ENCODE assay signal across 8 cellular contexts in the genomic region with DNA sequence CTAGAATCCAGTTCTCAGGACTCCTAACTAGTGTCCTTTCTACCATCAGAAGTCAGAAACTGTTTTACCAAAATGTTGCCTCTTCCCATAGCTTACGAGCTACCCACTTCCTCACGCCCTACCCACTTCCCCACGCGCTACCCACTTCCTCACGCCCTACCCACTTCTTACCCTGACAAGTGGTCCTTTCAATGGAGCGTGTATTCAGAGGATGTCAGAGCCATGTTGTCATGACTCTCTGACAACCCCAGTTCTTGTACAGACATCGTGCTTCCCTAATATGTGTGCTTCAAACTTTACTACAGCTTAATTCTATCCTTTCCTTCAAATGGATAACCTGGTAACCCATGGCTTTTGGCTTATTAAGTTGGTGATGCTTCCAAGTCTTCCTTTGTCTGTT.
A peak's percentile ranks its signal among the peaks of the same experiment; 100 is the strongest.
DNase-seq lines count a peak whose midpoint lies in the region; ATAC-seq, FAIRE-seq and TF ChIP-seq lines count a peak whose summit lies in the region.

No MANE protein-coding gene starts in this region.

- TF ChIP-seq POLR2A in GM12892 (IDR thresholded peaks at IDR 0.05; ENCODE audit: low read depth, low read length) (no peak), H1 (IDR thresholded peaks at IDR 0.05; ENCODE audit: control extremely low read depth in 1 of 2, low read depth in 2 of 2, low read length in 2 of 2) (no peak)

- 87 to 100% methylated on average over 3 to 7 of the region's 7 CpGs for WGBS in H1 (ENCODE audit: extremely low coverage in 1 of 2, insufficient coverage in 1 of 2, insufficient read length in 1 of 2, insufficient replicate concordance in 2 of 2, low coverage in 1 of 2, low lambda C conversion rate in 2 of 2, missing lambda C conversion rate in 1 of 2), 2 experiments

- H3F3A ChIP-seq in PC-9 (ENCODE audit: insufficient read depth, low read depth), result no peaks in the 10 kb centered on the region

- H3K79me2 ChIP-seq in H1 (ENCODE audit: control insufficient read depth in 1 of 2, insufficient read depth in 2 of 2, low read length in 2 of 2), result no peaks in the 10 kb centered on the region
- H3K79me2 ChIP-seq in PC-9 (ENCODE audit: low read depth), result no peaks in the 10 kb centered on the region

- POLR2A ChIA-PET in H1 (lab: Charles Lee; ENCODE audit: partially characterized antibody) (no interaction called here), PC-9 (lab: Charles Lee; ENCODE audit: unreplicated experiment) (no interaction called here)

- peaks cover 7% of the 10 kb centered on the region; the same call in 1 of the 2 replicates for H3K9me2 ChIP-seq in PC-9 (ENCODE audit: insufficient read depth)

- intact Hi-C loops in PC-9 (cut with micrococcal nuclease; ENCODE audit: unreplicated experiment), result no loop called here

- DNase-seq in GM12892 (ENCODE audit: insufficient read length) (no peak), H1 (ENCODE audit: low read depth in 1 of 2, low spot score in 2 of 2) (no peak), Kasumi-1 (lab: John Stamatoyannopoulos, UW) (no peak), HUDEP-2 (lab: John Stamatoyannopoulos, UW; ENCODE audit: unreplicated experiment in 76 of 76) (no peak), PC-9 (no peak)
- no peak for DNase-seq in activated CD8-positive, alpha-beta memory T cell treated with anti-CD3 and anti-CD28 coated beads for 24 hours

- H2BK15ac ChIP-seq in H1 (ENCODE audit: low read length), result no peak overlapping the region

- H3K56ac ChIP-seq in H1 (replicated peaks; ENCODE audit: insufficient read length, low read depth, low read length), result no peak overlapping the region

- no peak overlapping the region for H3K23ac ChIP-seq in H1 (ENCODE audit: insufficient read length)

- no peak overlapping the region for H2BK120ac ChIP-seq in H1 (replicated peaks; ENCODE audit: low read depth, low read length)

- H4K20me1 ChIP-seq in H1 (replicated peaks in 1 of 2; ENCODE audit: control insufficient read depth in 1 of 2, insufficient read depth in 2 of 2, low read length in 2 of 2), result no peaks in the 10 kb centered on the region
- no peaks in the 10 kb centered on the region for H4K20me1 ChIP-seq in PC-9 (ENCODE audit: insufficient read depth)

- FAIRE-seq in GM12892 (lab: Jason Lieb, UNC) (peak; percentile 81), H1 (lab: Jason Lieb, UNC) (no peak)

- H3K4me3 ChIP-seq in H1 (ENCODE audit: extremely low read depth in 1 of 4, insufficient read depth in 2 of 4, low read depth in 3 of 4, low read length in 4 of 4) (no peak overlapping the region), PC-9 (no peak overlapping the region)

- H3K23me2 ChIP-seq in H1 (ENCODE audit: low read depth, low read length), result no peaks in the 10 kb centered on the region

- H3K9me3 ChIP-seq in H1 (ENCODE audit: insufficient read depth in 2 of 2, low read depth in 1 of 2, low read length in 1 of 2), result no peaks in the 10 kb centered on the region
- no peaks in the 10 kb centered on the region for H3K9me3 ChIP-seq in PC-9 (ENCODE audit: insufficient read depth, low read depth)

- H3K27me3 ChIP-seq in H1 (replicated peaks in 1 of 4; ENCODE audit: control insufficient read depth in 3 of 4, extremely low read depth in 1 of 4, insufficient read depth in 3 of 4, low read length in 3 of 4) (no peaks in the 10 kb centered on the region), PC-9 (ENCODE audit: insufficient read depth, low read depth) (no peaks in the 10 kb centered on the region)

- no peak overlapping the region for H4K8ac ChIP-seq in H1 (ENCODE audit: extremely low read depth, insufficient read depth, low read length)

- H2BK20ac ChIP-seq in H1 (ENCODE audit: low read length), result no peak overlapping the region

- no peak overlapping the region; the same call in 1 of the 2 replicates for H2BK5ac ChIP-seq in H1 (ENCODE audit: low read depth, low read length)

- H3K4me1 ChIP-seq in H1 (replicated peaks in 1 of 4; ENCODE audit: control insufficient read depth in 3 of 4, insufficient read depth in 4 of 4, low read length in 3 of 4), result no peaks in the 10 kb centered on the region
- no peaks in the 10 kb centered on the region for H3K4me1 ChIP-seq in PC-9 (replicated peaks; ENCODE audit: insufficient read depth)

- TF ChIP-seq RAD21 in H1 (IDR thresholded peaks at IDR 0.05 in 1 of 2, conservative IDR thresholded peaks at IDR 0.05 in 1 of 2; ENCODE audit: low read depth in 2 of 2, low read length in 2 of 2), result no peak

- H3K79me1 ChIP-seq in H1 (ENCODE audit: low read depth, low read length), result no peaks in the 10 kb centered on the region

- no TSS peak for BruUV-seq in PC-9 (replicated peaks; lab: Mats Ljungman, UMichigan)

- H2AFZ ChIP-seq in H1 (ENCODE audit: low read length), result peak overlapping the region; percentile 37
- H2AFZ ChIP-seq in PC-9, result no peak overlapping the region

- H3K27ac ChIP-seq in H1 (ENCODE audit: low read depth, low read length), result no peak overlapping the region
- no peak overlapping the region for H3K27ac ChIP-seq in PC-9

- CTCF ChIA-PET in H1 (lab: Charles Lee; ENCODE audit: partially characterized antibody) (interaction anchor here (0.6 to 1.9 kb wide), 20 partner anchors 9 to 1005 kb away, joined by 3 to 9 read pairs (median 3); no protein-coding TSS in a partner anchor), PC-9 (lab: Charles Lee) (no interaction called here)

- peak; percentile 30 for ATAC-seq in GM21447 (IDR thresholded peaks at IDR 0.05; ENCODE audit: unreplicated experiment)
- ATAC-seq in HG03460 (IDR thresholded peaks at IDR 0.05; ENCODE audit: unreplicated experiment), result peak; percentile 37

- H3K4ac ChIP-seq in H1 (replicated peaks; ENCODE audit: insufficient read length, low read depth, low read length), result no peak overlapping the region

- no peak overlapping the region for H3K18ac ChIP-seq in H1 (ENCODE audit: extremely low read depth, low read length)

- no peak for TF ChIP-seq CTCF in H1 (IDR thresholded peaks at IDR 0.05; ENCODE audit: control extremely low read depth in 1 of 3, insufficient read depth in 1 of 3, low read depth in 1 of 3, low read length in 3 of 3)
- no peak for TF ChIP-seq CTCF in PC-9 (conservative IDR thresholded peaks at IDR 0.05)

- no peak overlapping the region for H3K14ac ChIP-seq in H1 (ENCODE audit: insufficient read length)

- H4K5ac ChIP-seq in H1 (ENCODE audit: insufficient read length, low read depth, low read length), result no peak overlapping the region

- H3K4me2 ChIP-seq in H1 (ENCODE audit: insufficient read depth in 1 of 2, low read depth in 2 of 2, low read length in 2 of 2), result no peak overlapping the region
- no peak overlapping the region for H3K4me2 ChIP-seq in PC-9

- no peak overlapping the region for H2BK12ac ChIP-seq in H1 (ENCODE audit: low read depth, low read length)

- H3K9ac ChIP-seq in H1 (replicated peaks in 1 of 4; ENCODE audit: extremely low read depth in 1 of 4, low read depth in 3 of 4, low read length in 3 of 4), result no peak overlapping the region

- no peak for TF ChIP-seq EP300 in H1 (IDR thresholded peaks at IDR 0.05; ENCODE audit: borderline replicate concordance in 1 of 2, low read depth in 2 of 2, low read length in 2 of 2)

- H3K36me3 ChIP-seq in H1 (ENCODE audit: control insufficient read depth in 2 of 4, insufficient read depth in 4 of 4, low read length in 3 of 4) (no peaks in the 10 kb centered on the region), PC-9 (ENCODE audit: low read depth) (no peaks in the 10 kb centered on the region)

- no peak overlapping the region for H2AK5ac ChIP-seq in H1 (ENCODE audit: low read depth, low read length)

- no peak overlapping the region for H4K91ac ChIP-seq in H1 (replicated peaks; ENCODE audit: insufficient read length, low read length)

TF ChIP-seq in H1, 55 proteins besides CTCF, POLR2A, EP300 and RAD21:
- TF ChIP-seq GABPA (IDR thresholded peaks at IDR 0.05; ENCODE audit: borderline replicate concordance, insufficient read depth, low read length), result no peak
- TF ChIP-seq JUND (IDR thresholded peaks at IDR 0.05; ENCODE audit: low read length), result no peak
- TF ChIP-seq TBP (IDR thresholded peaks at IDR 0.05; ENCODE audit: low read depth, low read length), result no peak
- TF ChIP-seq SRF (IDR thresholded peaks at IDR 0.05; ENCODE audit: low read depth, low read length), result no peak
- TF ChIP-seq SAP30 (IDR thresholded peaks at IDR 0.05; ENCODE audit: insufficient read depth, insufficient replicate concordance, low read length), result no peak
- no peak for TF ChIP-seq FOSL1 (IDR thresholded peaks at IDR 0.05; ENCODE audit: insufficient read depth, low read depth, low read length)
- no peak for TF ChIP-seq SP2 (IDR thresholded peaks at IDR 0.05; ENCODE audit: low read length)
